In the genomic region with DNA sequence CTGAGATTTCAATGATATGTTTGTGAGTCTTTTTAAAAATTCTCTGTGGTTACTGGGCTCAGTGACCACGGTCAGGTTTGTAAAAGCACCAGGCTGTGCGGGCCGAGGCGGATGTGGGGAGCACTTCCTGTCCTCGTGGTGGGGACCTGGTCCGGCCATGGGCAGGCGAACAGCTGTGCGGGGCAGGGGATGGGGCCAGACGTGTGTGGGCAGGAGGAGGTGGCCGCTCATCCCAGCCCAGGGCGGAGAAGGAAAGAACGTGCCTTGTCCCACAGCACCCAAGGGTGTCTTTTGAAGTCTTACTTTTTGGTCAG, we compare ENCODE assay signal across 1 cellular context.
TF ChIP-seq lines count a peak whose summit lies in the region.

No MANE protein-coding gene starts in this region.

TF ChIP-seq in K562, 482 proteins besides CTCF, POLR2A, EP300 and RAD21:
- TF ChIP-seq MTA1 (IDR thresholded peaks at IDR 0.05; ENCODE audit: borderline replicate concordance) (no peak), SMARCE1 (IDR thresholded peaks at IDR 0.05) (no peak), PYGO2 (tag; IDR thresholded peaks at IDR 0.05) (no peak), ZNF232 (CRISPR knock-in tag; IDR thresholded peaks at IDR 0.05) (no peak), OTX1 (CRISPR knock-in tag; IDR thresholded peaks at IDR 0.05) (no peak), GABPA (tag; conservative IDR thresholded peaks at IDR 0.05; ENCODE audit: low read depth) (peak; percentile 84), ZNF644 (tag; IDR thresholded peaks at IDR 0.05; ENCODE audit: low read depth) (no peak), POLR2G (IDR thresholded peaks at IDR 0.05; ENCODE audit: low read depth, low read length) (no peak)
- TF ChIP-seq, protein P1, sequence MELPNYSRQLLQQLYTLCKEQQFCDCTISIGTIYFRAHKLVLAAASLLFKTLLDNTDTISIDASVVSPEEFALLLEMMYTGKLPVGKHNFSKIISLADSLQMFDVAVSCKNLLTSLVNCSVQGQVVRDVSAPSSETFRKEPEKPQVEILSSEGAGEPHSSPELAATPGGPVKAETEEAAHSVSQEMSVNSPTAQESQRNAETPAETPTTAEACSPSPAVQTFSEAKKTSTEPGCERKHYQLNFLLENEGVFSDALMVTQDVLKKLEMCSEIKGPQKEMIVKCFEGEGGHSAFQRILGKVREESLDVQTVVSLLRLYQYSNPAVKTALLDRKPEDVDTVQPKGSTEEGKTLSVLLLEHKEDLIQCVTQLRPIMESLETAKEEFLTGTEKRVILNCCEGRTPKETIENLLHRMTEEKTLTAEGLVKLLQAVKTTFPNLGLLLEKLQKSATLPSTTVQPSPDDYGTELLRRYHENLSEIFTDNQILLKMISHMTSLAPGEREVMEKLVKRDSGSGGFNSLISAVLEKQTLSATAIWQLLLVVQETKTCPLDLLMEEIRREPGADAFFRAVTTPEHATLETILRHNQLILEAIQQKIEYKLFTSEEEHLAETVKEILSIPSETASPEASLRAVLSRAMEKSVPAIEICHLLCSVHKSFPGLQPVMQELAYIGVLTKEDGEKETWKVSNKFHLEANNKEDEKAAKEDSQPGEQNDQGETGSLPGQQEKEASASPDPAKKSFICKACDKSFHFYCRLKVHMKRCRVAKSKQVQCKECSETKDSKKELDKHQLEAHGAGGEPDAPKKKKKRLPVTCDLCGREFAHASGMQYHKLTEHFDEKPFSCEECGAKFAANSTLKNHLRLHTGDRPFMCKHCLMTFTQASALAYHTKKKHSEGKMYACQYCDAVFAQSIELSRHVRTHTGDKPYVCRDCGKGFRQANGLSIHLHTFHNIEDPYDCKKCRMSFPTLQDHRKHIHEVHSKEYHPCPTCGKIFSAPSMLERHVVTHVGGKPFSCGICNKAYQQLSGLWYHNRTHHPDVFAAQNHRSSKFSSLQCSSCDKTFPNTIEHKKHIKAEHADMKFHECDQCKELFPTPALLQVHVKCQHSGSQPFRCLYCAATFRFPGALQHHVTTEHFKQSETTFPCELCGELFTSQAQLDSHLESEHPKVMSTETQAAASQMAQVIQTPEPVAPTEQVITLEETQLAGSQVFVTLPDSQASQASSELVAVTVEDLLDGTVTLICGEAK (IDR thresholded peaks at IDR 0.05) = 0 out of 2 replicates have a peak, but pooled peaks have one; percentile 35
- TF ChIP-seq, protein P1 (CRISPR knock-in tag; IDR thresholded peaks at IDR 0.05) = no peak
- TF ChIP-seq, protein P2, sequence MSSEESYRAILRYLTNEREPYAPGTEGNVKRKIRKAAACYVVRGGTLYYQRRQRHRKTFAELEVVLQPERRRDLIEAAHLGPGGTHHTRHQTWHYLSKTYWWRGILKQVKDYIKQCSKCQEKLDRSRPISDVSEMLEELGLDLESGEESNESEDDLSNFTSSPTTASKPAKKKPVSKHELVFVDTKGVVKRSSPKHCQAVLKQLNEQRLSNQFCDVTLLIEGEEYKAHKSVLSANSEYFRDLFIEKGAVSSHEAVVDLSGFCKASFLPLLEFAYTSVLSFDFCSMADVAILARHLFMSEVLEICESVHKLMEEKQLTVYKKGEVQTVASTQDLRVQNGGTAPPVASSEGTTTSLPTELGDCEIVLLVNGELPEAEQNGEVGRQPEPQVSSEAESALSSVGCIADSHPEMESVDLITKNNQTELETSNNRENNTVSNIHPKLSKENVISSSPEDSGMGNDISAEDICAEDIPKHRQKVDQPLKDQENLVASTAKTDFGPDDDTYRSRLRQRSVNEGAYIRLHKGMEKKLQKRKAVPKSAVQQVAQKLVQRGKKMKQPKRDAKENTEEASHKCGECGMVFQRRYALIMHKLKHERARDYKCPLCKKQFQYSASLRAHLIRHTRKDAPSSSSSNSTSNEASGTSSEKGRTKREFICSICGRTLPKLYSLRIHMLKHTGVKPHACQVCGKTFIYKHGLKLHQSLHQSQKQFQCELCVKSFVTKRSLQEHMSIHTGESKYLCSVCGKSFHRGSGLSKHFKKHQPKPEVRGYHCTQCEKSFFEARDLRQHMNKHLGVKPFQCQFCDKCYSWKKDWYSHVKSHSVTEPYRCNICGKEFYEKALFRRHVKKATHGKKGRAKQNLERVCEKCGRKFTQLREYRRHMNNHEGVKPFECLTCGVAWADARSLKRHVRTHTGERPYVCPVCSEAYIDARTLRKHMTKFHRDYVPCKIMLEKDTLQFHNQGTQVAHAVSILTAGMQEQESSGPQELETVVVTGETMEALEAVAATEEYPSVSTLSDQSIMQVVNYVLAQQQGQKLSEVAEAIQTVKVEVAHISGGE (CRISPR knock-in tag; IDR thresholded peaks at IDR 0.05) = peak in 1 of 3 experiments; percentile 81; a peak in 2 of 6 replicates
